1 cellular context compared by ENCODE assay signal in genomic region chr3:47513125-47513929, GRCh38.
TF ChIP-seq lines count a peak whose summit lies in the region.

TSS of gene ELP6 (minus strand) at chr3:47513712. CDS start at chr3:47513590, 122 bp downstream.

TF ChIP-seq in GM12878, 131 proteins besides CTCF, POLR2A, EP300 and RAD21 (continued from another document and continues in another):
- TF ChIP-seq IRF3 (IDR thresholded peaks at IDR 0.05), result no peak; the same call in 1 of the 2 replicates
- no peak for TF ChIP-seq ZBTB33 (IDR thresholded peaks at IDR 0.05)
- peak; percentile 89 for TF ChIP-seq SMARCA5 (IDR thresholded peaks at IDR 0.05)
- no peak; the same call in 1 of the 2 replicates for TF ChIP-seq CHD1 (IDR thresholded peaks at IDR 0.05; ENCODE audit: low read depth, low read length)
- TF ChIP-seq PKNOX1 (IDR thresholded peaks at IDR 0.05), result peak; percentile 31; the same call in 1 of the 2 replicates
- no peak for TF ChIP-seq HDAC2 (IDR thresholded peaks at IDR 0.05)
- TF ChIP-seq ELK1 (IDR thresholded peaks at IDR 0.05; ENCODE audit: low read depth, low read length), result peak; percentile 24; the same call in 1 of the 2 replicates
- TF ChIP-seq ZNF24 (IDR thresholded peaks at IDR 0.05), result no peak
- TF ChIP-seq NKRF (conservative IDR thresholded peaks at IDR 0.05), result peak; percentile 85
- TF ChIP-seq SMAD5 (IDR thresholded peaks at IDR 0.05; ENCODE audit: low read depth), result peak; percentile 97
- no peak for TF ChIP-seq BCL3 (IDR thresholded peaks at IDR 0.05; ENCODE audit: borderline replicate concordance, insufficient read depth, low read depth, low read length, poor library complexity, severe bottlenecking)
- TF ChIP-seq PAX5 (IDR thresholded peaks at IDR 0.05; ENCODE audit: borderline replicate concordance, low read depth, low read length), result 0 out of 2 replicates have a peak, but pooled peaks have one; percentile 8
- peak; percentile 71 for TF ChIP-seq RELA (IDR thresholded peaks at IDR 0.05; ENCODE audit: borderline replicate concordance, partially characterized antibody)
- no peak for TF ChIP-seq NFXL1 (IDR thresholded peaks at IDR 0.05; ENCODE audit: borderline replicate concordance)
- 0 out of 2 replicates have a peak, but pooled peaks have one; percentile 47 for TF ChIP-seq HDGF (IDR thresholded peaks at IDR 0.05)
- no peak for TF ChIP-seq CBFB (IDR thresholded peaks at IDR 0.05; ENCODE audit: low read depth)
- TF ChIP-seq TCF12 (IDR thresholded peaks at IDR 0.05; ENCODE audit: low read depth, low read length), result peak; percentile 47; the same call in 1 of the 2 replicates
- TF ChIP-seq ZBED1 (IDR thresholded peaks at IDR 0.05; ENCODE audit: borderline replicate concordance), result no peak
- peak; percentile 48 for TF ChIP-seq SP1 (IDR thresholded peaks at IDR 0.05; ENCODE audit: low read depth, low read length)
- TF ChIP-seq BACH1 (IDR thresholded peaks at IDR 0.05; ENCODE audit: borderline replicate concordance), result peak; percentile 62; the same call in 1 of the 2 replicates
- no peak for TF ChIP-seq NFIC (IDR thresholded peaks at IDR 0.05; ENCODE audit: low read depth, low read length)
- TF ChIP-seq KDM1A (IDR thresholded peaks at IDR 0.05; ENCODE audit: borderline replicate concordance), result no peak
- TF ChIP-seq IKZF1 (conservative IDR thresholded peaks at IDR 0.05), result peak; percentile 96
- TF ChIP-seq BMI1 (IDR thresholded peaks at IDR 0.05; ENCODE audit: borderline replicate concordance), result no peak
- no peak for TF ChIP-seq SRF (IDR thresholded peaks at IDR 0.05; ENCODE audit: low read depth in 2 of 2, low read length in 2 of 2)
- peak; percentile 3 for TF ChIP-seq SMAD1 (IDR thresholded peaks at IDR 0.05; ENCODE audit: low read depth, partially characterized antibody)
- peak; percentile 70 for TF ChIP-seq E4F1 (IDR thresholded peaks at IDR 0.05; ENCODE audit: borderline replicate concordance, partially characterized antibody)
- no peak for TF ChIP-seq JUND (IDR thresholded peaks at IDR 0.05; ENCODE audit: low read depth, low read length)
- TF ChIP-seq YY1 (IDR thresholded peaks at IDR 0.05; ENCODE audit: low read depth, low read length), result peak; percentile 95
- peak; percentile 52 for TF ChIP-seq KLF5 (IDR thresholded peaks at IDR 0.05; ENCODE audit: partially characterized antibody)
- TF ChIP-seq EED (IDR thresholded peaks at IDR 0.05; ENCODE audit: low read depth), result 0 out of 2 replicates have a peak, but pooled peaks have one; percentile 21
- TF ChIP-seq ZNF622 (IDR thresholded peaks at IDR 0.05), result no peak
- TF ChIP-seq MYC (IDR thresholded peaks at IDR 0.05; ENCODE audit: insufficient read depth, insufficient read length, insufficient replicate concordance, low read length, severe bottlenecking), result peak; percentile 12
- 0 out of 2 replicates have a peak, but pooled peaks have one; percentile 54 for TF ChIP-seq RELB (IDR thresholded peaks at IDR 0.05; ENCODE audit: low read depth)
- TF ChIP-seq CREB1 (IDR thresholded peaks at IDR 0.05; ENCODE audit: low read depth), result peak; percentile 78
- TF ChIP-seq POLR2AphosphoS2 (IDR thresholded peaks at IDR 0.05; ENCODE audit: low read depth, low read length), result peak; percentile 83
- TF ChIP-seq MTA2 (IDR thresholded peaks at IDR 0.05; ENCODE audit: low read depth), result peak; percentile 72
- TF ChIP-seq POLR2AphosphoS5 (IDR thresholded peaks at IDR 0.05; ENCODE audit: low read length), result peak; percentile 95
- TF ChIP-seq ZNF592 (IDR thresholded peaks at IDR 0.05), result no peak
- peak; percentile 61; the same call in 1 of the 2 replicates for TF ChIP-seq LARP7 (IDR thresholded peaks at IDR 0.05)
- no peak for TF ChIP-seq SUZ12 (IDR thresholded peaks at IDR 0.05; ENCODE audit: unreplicated experiment)
- TF ChIP-seq STAT1 (conservative IDR thresholded peaks at IDR 0.05), result peak; percentile 93; the same call in 1 of the 2 replicates
- no peak for TF ChIP-seq MLLT1 (IDR thresholded peaks at IDR 0.05)
- no peak for TF ChIP-seq WRNIP1 (IDR thresholded peaks at IDR 0.05; ENCODE audit: borderline replicate concordance, low read depth, low read length)
- TF ChIP-seq CHD4 (IDR thresholded peaks at IDR 0.05), result no peak
